ENCODE assay signal across 13 cellular contexts in genomic region chr1:91591175-91591968, GRCh38.
DNase-seq lines count a peak whose midpoint lies in the region; ATAC-seq and TF ChIP-seq lines count a peak whose summit lies in the region.
"Had no signal": no experiment of that assay in that cellular context is flagged by ENCODE, and none has a peak within 500 bp of the region (broad histone marks: within the 10 kb centered on the region; RNA-seq: fewer than 3 reads in every experiment).

No MANE protein-coding gene starts in this region.

- 37% methylated on average over 13 of the region's 13 CpGs for WGBS in liver
- 57 to 76% methylated on average over 13 of the region's 13 CpGs for WGBS in sigmoid colon, 2 donors

- peak overlapping the region; percentile 62 for H3K27ac Mint-ChIP-seq in activated CD8-positive, alpha-beta T cell treated with anti-CD3 and anti-CD28 coated beads for 36 hours

- intact Hi-C loops in activated CD8-positive, alpha-beta T cell treated with anti-CD3 and anti-CD28 coated beads for 36 hours (cut with micrococcal nuclease), result loop anchor here (5.0 to 10.0 kb wide), 2 partner anchors 34 to 67 kb away; no protein-coding TSS in a partner anchor
- intact Hi-C loops in sigmoid colon (cut with DNase I), result no loop called here

- DNase-seq in GM12865 (ENCODE audit: low read depth) (peak; percentile 22), substantia nigra (lab: John Stamatoyannopoulos, UW) (no peak), medulla oblongata (ENCODE audit: extremely low spot score) (no peak), GF-D8 (lab: John Stamatoyannopoulos, UW) (no peak), sigmoid colon (no peak)
- DNase-seq in activated CD8-positive, alpha-beta T cell treated with anti-CD3 and anti-CD28 coated beads for 36 hours, result peak; percentile 24
- DNase-seq: Caco-2; kidney; NCI-H1930; stimulated activated naive CD4-positive, alpha-beta T cell treated with Interleukin-2 at 50 U/mL for 16 hours had no signal

- POLR2A ChIA-PET in activated CD8-positive, alpha-beta T cell treated with anti-CD3 and anti-CD28 coated beads for 36 hours (lab: Charles Lee), result no interaction called here

- TF ChIP-seq EP300 in sigmoid colon (IDR thresholded peaks at IDR 0.05), result no peak

- TF ChIP-seq CTCF in GM12865 (IDR thresholded peaks at IDR 0.05; ENCODE audit: insufficient read depth, low read depth, low read length, missing control alignments) (no peak), liver (IDR thresholded peaks at IDR 0.05; ENCODE audit: low read depth, low read length, missing input control) (no peak), sigmoid colon (IDR thresholded peaks at IDR 0.05) (no peak)
- TF ChIP-seq CTCF in activated CD8-positive, alpha-beta T cell treated with anti-CD3 and anti-CD28 coated beads for 36 hours (IDR thresholded peaks at IDR 0.05), result no peak

- H3K36me3 ChIP-seq in BLaER1 treated with 17β-estradiol and CSF1 and Interleukin-3, amounts not matched to agents 10 nM and 100 nM, result no peaks in the 10 kb centered on the region
- no peaks in the 10 kb centered on the region for H3K36me3 ChIP-seq in liver (ENCODE audit: control insufficient read depth in 4 of 4, insufficient read depth in 3 of 4, low read depth in 1 of 4, low read length in 3 of 4)
- H3K36me3 ChIP-seq in sigmoid colon, result no peaks in the 10 kb centered on the region
- H3K36me3 ChIP-seq: HAP-1 had no signal

- H3K36me3 Mint-ChIP-seq in activated CD8-positive, alpha-beta T cell treated with anti-CD3 and anti-CD28 coated beads for 36 hours (ENCODE audit: low read depth), result no peaks in the 10 kb centered on the region

- peaks cover 21% of the 10 kb centered on the region for H3K4me1 Mint-ChIP-seq in activated CD8-positive, alpha-beta T cell treated with anti-CD3 and anti-CD28 coated beads for 36 hours (ENCODE audit: low read depth)

- no peak overlapping the region for H3K9ac ChIP-seq in BLaER1 treated with 17β-estradiol and CSF1 and Interleukin-3, amounts not matched to agents 10 nM and 100 nM
- no peak overlapping the region for H3K9ac ChIP-seq in liver (ENCODE audit: low read depth in 1 of 2, low read length in 2 of 2)

- H4K20me1 ChIP-seq in BLaER1 treated with 17β-estradiol and CSF1 and Interleukin-3, amounts not matched to agents 10 nM and 100 nM, result no peaks in the 10 kb centered on the region

- H3K4me1 ChIP-seq in BLaER1 treated with 17β-estradiol and CSF1 and Interleukin-3, amounts not matched to agents 10 nM and 100 nM, result peaks cover 1 to 17% (median 11%) of the 10 kb centered on the region in 10 experiments
- H3K4me1 ChIP-seq in liver (ENCODE audit: control insufficient read depth in 4 of 4, insufficient read depth in 4 of 4, low read length in 3 of 4), result peaks cover 0 to 5% (median 0%) of the 10 kb centered on the region in 4 donors
- peaks cover 0 to 37% (median 22%) of the 10 kb centered on the region in 4 donors for H3K4me1 ChIP-seq in sigmoid colon
- H3K4me1 ChIP-seq: HAP-1 had no signal

- no peaks in the 10 kb centered on the region for H3K9me3 Mint-ChIP-seq in activated CD8-positive, alpha-beta T cell treated with anti-CD3 and anti-CD28 coated beads for 36 hours

- no peaks in the 10 kb centered on the region for H3K27me3 ChIP-seq in BLaER1 treated with 17β-estradiol and CSF1 and Interleukin-3, amounts not matched to agents 10 nM and 100 nM
- H3K27me3 ChIP-seq in liver (ENCODE audit: control insufficient read depth in 4 of 4, insufficient read depth in 4 of 4, low read length in 3 of 4) (peaks cover 0 to 3% (median 0%) of the 10 kb centered on the region in 4 donors), sigmoid colon (no peaks in the 10 kb centered on the region)

- no peak for TF ChIP-seq RAD21 in liver (IDR thresholded peaks at IDR 0.05)

- no peak for TF ChIP-seq POLR2A in sigmoid colon (IDR thresholded peaks at IDR 0.05)

- peaks cover 5% of the 10 kb centered on the region for H3K27me3 Mint-ChIP-seq in activated CD8-positive, alpha-beta T cell treated with anti-CD3 and anti-CD28 coated beads for 36 hours

- peak; percentile 68 for ATAC-seq in activated CD8-positive, alpha-beta T cell treated with anti-CD3 and anti-CD28 coated beads for 36 hours

- H3K4me3 ChIP-seq in BLaER1 treated with 17β-estradiol and CSF1 and Interleukin-3, amounts not matched to agents 10 nM and 100 nM, result no peak overlapping the region
- H3K4me3 ChIP-seq in GM12865 (ENCODE audit: low read depth, low read length) (no peak overlapping the region), liver (ENCODE audit: low read depth in 1 of 3, low read length in 3 of 3) (peak overlapping the region in 1 of 3 donors; percentile 8), sigmoid colon (no peak overlapping the region)
- H3K4me3 ChIP-seq: HAP-1 had no signal

- no peaks in the 10 kb centered on the region for H3K9me3 ChIP-seq in BLaER1 treated with 17β-estradiol and CSF1 and Interleukin-3, amounts not matched to agents 10 nM and 100 nM (replicated peaks in 1 of 11)
- no peaks in the 10 kb centered on the region for H3K9me3 ChIP-seq in liver (ENCODE audit: control insufficient read depth in 4 of 4, low read length in 3 of 4)
- no peaks in the 10 kb centered on the region for H3K9me3 ChIP-seq in sigmoid colon
- H3K9me3 ChIP-seq: Caco-2, HAP-1 had no signal

- CTCF ChIA-PET in activated CD8-positive, alpha-beta T cell treated with anti-CD3 and anti-CD28 coated beads for 36 hours (lab: Charles Lee), result interaction anchor here (1.0 kb wide), 1 partner anchor 406 kb away, joined by 3 read pairs; no protein-coding TSS in a partner anchor

- H3K27ac ChIP-seq in BLaER1 treated with 17β-estradiol and CSF1 and Interleukin-3, amounts not matched to agents 10 nM and 100 nM, result no peak overlapping the region
- no peak overlapping the region for H3K27ac ChIP-seq in liver (ENCODE audit: low read depth in 1 of 2, low read length in 2 of 2)
- H3K27ac ChIP-seq in substantia nigra (ENCODE audit: low read depth, low read length, poor library complexity, severe bottlenecking), result no peak overlapping the region
- peak overlapping the region in 2 of 4 donors; percentile 7 to 56 for H3K27ac ChIP-seq in sigmoid colon

- H3K4me2 ChIP-seq in BLaER1 treated with 17β-estradiol and CSF1 and Interleukin-3, amounts not matched to agents 10 nM and 100 nM, result peak overlapping the region in 6 of 11 experiments; percentile 6 to 28 (median 17); a peak in 5 of 22 replicates

- H3K4me3 Mint-ChIP-seq in activated CD8-positive, alpha-beta T cell treated with anti-CD3 and anti-CD28 coated beads for 36 hours, result peak overlapping the region; percentile 29

TF ChIP-seq in liver, 16 proteins besides CTCF, POLR2A, EP300 and RAD21:
- TF ChIP-seq HNF4G (IDR thresholded peaks at IDR 0.05) (no peak), JUND (IDR thresholded peaks at IDR 0.05) (no peak), SP1 (IDR thresholded peaks at IDR 0.05) (no peak)
- TF ChIP-seq, protein P1, sequence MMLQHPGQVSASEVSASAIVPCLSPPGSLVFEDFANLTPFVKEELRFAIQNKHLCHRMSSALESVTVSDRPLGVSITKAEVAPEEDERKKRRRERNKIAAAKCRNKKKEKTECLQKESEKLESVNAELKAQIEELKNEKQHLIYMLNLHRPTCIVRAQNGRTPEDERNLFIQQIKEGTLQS (IDR thresholded peaks at IDR 0.05), result peak; percentile 22

Comparison
In these comparisons a context has a peak if more than half of its experiments do, and no peak if none do; other contexts are left out.
1. DNase-seq: peak in GM12865 (single experiment) and activated CD8-positive, alpha-beta T cell treated with anti-CD3 and anti-CD28 coated beads for 36 hours (single experiment); none in substantia nigra (0 of 49), medulla oblongata (single experiment), GF-D8 (single experiment) and sigmoid colon (single experiment).